In genomic region chr14:106872619-106873446, GRCh38 we compare ENCODE assay signal across 8 cellular contexts.
DNase-seq lines count a peak whose midpoint lies in the region; ATAC-seq and TF ChIP-seq lines count a peak whose summit lies in the region.

No MANE protein-coding gene starts in this region.

- TF ChIP-seq CTCF in GM12873 (IDR thresholded peaks at IDR 0.05; ENCODE audit: insufficient read depth, low read depth, low read length, missing control alignments): peak; percentile 81
- no peak for TF ChIP-seq CTCF in omental fat pad (IDR thresholded peaks at IDR 0.05)

- DNase-seq in NCI-H69 (lab: John Stamatoyannopoulos, UW) (peak; percentile 44), omental fat pad (ENCODE audit: low spot score) (no peak), AG08395 (ENCODE audit: low spot score) (no peak)
- peak; percentile 85 to 87 for DNase-seq in activated CD4-positive, alpha-beta T cell treated with anti-CD3 and anti-CD28 coated beads, Interleukin-2, amount 50 U/mL, for 4 hours
- DNase-seq in stimulated activated CD4-positive, alpha-beta T cell treated with anti-CD3 and anti-CD28 coated beads, Interleukin-1b, Interleukin-23, amount 100 ng/mL, for 48 hours: peak; percentile 92

- peak; percentile 64 for ATAC-seq in HG02798 (IDR thresholded peaks at IDR 0.05; ENCODE audit: poor library complexity, unreplicated experiment)
- peak; percentile 55 for ATAC-seq in esophagus mucosa
- no peak for ATAC-seq in omental fat pad (ENCODE audit: low FRiP score)

Comparison
In these comparisons a context has a peak if more than half of its experiments do, and no peak if none do; other contexts are left out.
1. DNase-seq: peak in NCI-H69 (single experiment), activated CD4-positive, alpha-beta T cell treated with anti-CD3 and anti-CD28 coated beads, Interleukin-2, amount 50 U/mL, for 4 hours (2 of 2) and stimulated activated CD4-positive, alpha-beta T cell treated with anti-CD3 and anti-CD28 coated beads, Interleukin-1b, Interleukin-23, amount 100 ng/mL, for 48 hours (single experiment); none in omental fat pad (single experiment) and AG08395 (single experiment).